Comparison of ENCODE assay signal across 8 cellular contexts in the genomic region with DNA sequence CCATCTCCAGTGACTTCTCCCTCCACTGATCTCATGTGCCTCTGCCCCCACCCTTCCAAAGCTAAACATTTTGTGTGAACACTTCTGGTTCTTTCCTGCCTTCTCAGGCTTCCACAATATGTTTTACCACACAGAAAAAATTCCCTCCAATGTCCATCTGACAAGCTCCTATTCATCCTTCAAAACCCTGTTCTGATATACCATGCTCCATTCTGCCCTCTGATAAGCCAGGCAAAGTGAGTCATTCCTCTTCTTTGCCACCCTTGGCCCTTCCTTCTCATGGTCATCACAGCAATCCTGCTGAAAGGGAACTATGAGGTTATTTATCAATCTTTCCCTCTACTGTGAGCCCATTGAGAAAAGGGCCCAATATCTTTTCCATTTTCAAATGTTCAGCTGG.
"Had no signal": no experiment of that assay in that cellular context is flagged by ENCODE, and none has a peak within 500 bp of the region (broad histone marks: within the 10 kb centered on the region; RNA-seq: fewer than 3 reads in every experiment).

No MANE protein-coding gene starts in this region.

- DNase-seq: H7, KBM-7 had no signal

- H3K4me1 ChIP-seq: HAP-1 had no signal

- H3K36me3 ChIP-seq: HAP-1 had no signal

- H3K4me3 ChIP-seq: GM23338, HAP-1 had no signal

- ATAC-seq: GM23338, HCT116, HepG2 had no signal

- FAIRE-seq: HepG2 had no signal

- H3K27ac ChIP-seq: HL-60, KMS-11 had no signal

- H3K9me3 ChIP-seq: HAP-1 had no signal

- H3K4me2 ChIP-seq: GM23338, KMS-11 had no signal

- H3K9ac ChIP-seq: KMS-11 had no signal
